12 cellular contexts compared by ENCODE assay signal in genomic region chr16:30842971-30843370, GRCh38. TPM values are rescaled to one million over a fixed set of nuclear protein-coding genes. Genes with fewer than 3 reads are reported as not detected.
"Had no signal": no experiment of that assay in that cellular context is flagged by ENCODE, and none has a peak within 500 bp of the region (broad histone marks: within the 10 kb centered on the region; RNA-seq: fewer than 3 reads in every experiment).

No MANE protein-coding gene starts in this region.

- H3K36me3 ChIP-seq: HAP-1 had no signal

- H3K9me3 ChIP-seq: HAP-1 had no signal

- H3K27ac ChIP-seq: GM23248 had no signal

- FAIRE-seq: H1, H54 had no signal

- H3K27ac Mint-ChIP-seq: GM23338, H9, HFFc6 had no signal

- DNase-seq: GM23248, GOT3, H7, H9, HCEC 1CT, HFFc6 had no signal

- H3K9ac ChIP-seq: GM23248 had no signal

- H3K9me3 Mint-ChIP-seq: HFFc6 had no signal

- H3K4me3 Mint-ChIP-seq: GM23338, H9, HFFc6 had no signal

- H3K4me3 ChIP-seq: GM23248, GM23338, HAP-1 had no signal

- H2AFZ ChIP-seq: GM23248, GM23338 had no signal

- H3K4me1 ChIP-seq: HAP-1 had no signal

- H3K4me2 ChIP-seq: GM23338 had no signal

- ATAC-seq: GM23338, HCT116 had no signal

RNA-seq across cellular contexts. Expression of gene CTF1, which starts 53.4 kb away (rescaled TPM):
- total RNA-seq: H4 had no signal
